8 cellular contexts compared by ENCODE assay signal in the genomic region with DNA sequence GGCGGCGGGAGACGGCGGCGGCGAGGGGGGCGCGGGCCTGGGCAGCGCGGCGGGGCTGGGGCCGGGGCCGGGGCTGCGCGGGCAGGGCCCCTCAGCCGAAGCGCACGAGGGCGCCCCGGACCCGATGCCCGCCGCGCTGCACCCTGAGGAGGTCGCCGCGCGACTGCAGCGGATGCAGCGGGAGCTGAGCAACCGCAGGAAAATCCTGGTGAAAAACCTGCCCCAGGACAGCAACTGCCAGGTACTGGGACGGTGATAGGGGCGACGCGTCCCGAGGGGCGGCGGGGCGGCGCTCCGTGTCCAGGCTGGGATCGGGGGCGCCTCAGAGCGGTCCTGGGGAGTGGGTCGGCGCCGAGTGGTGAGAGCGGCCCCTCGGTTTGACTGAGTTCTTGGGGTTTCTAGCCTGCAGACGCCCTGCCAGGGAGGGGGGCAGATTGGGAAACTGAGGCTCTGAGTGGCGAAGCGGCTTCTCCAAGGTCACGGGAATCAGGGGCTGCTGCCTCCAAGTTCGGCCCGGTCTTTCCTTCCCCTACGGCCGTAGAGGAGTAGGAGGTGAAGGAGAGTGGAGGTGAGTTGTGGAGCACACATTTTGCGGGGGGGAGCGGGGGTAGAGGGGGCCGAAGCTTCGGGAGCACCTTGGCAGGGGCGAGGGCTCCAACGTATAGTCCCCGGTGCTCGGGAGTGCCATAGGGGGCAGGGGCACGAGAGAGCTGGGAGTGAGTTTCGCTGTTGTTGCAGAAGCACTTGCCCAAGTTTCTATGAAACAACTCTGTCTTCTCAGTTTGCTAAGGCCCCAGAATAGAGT. TPM values are rescaled to one million over a fixed set of nuclear protein-coding genes. Genes with fewer than 3 reads are reported as not detected.
A peak's percentile ranks its signal among the peaks of the same experiment; 100 is the strongest.
DNase-seq lines count a peak whose midpoint lies in the region; ATAC-seq and TF ChIP-seq lines count a peak whose summit lies in the region.

No MANE protein-coding gene starts in this region.

- peak overlapping the region; percentile 85 for H3K4me3 Mint-ChIP-seq in HFFc6
- peak overlapping the region; percentile 90 for H3K4me3 Mint-ChIP-seq in progenitor cell of endocrine pancreas (ENCODE audit: low read depth)

- no peaks in the 10 kb centered on the region for H3K9me3 Mint-ChIP-seq in HFFc6
- H3K9me3 Mint-ChIP-seq in progenitor cell of endocrine pancreas (ENCODE audit: low read depth) = no peaks in the 10 kb centered on the region

- no peaks in the 10 kb centered on the region for H3F3A ChIP-seq in PC-3 (ENCODE audit: low read length, unreplicated experiment)

- no TSS peak for BruUV-seq in PC-3 (replicated peaks; lab: Mats Ljungman, UMichigan)

- H4K20me1 ChIP-seq in PC-3 (ENCODE audit: low read length) = no peaks in the 10 kb centered on the region

- H3K9ac ChIP-seq in PC-3 (ENCODE audit: low read length) = peak overlapping the region; percentile 76

- H3K27ac ChIP-seq in PC-3 (ENCODE audit: low read length) (no peak overlapping the region), angular gyrus (ENCODE audit: low read depth, low read length) (peak overlapping the region; percentile 30), left ventricle myocardium inferior (replicated peaks) (peak overlapping the region; percentile 89)

- H3K9me3 ChIP-seq in PC-3 (ENCODE audit: low read length) (no peaks in the 10 kb centered on the region), left ventricle myocardium inferior (replicated peaks) (no peaks in the 10 kb centered on the region)

- POLR2A ChIA-PET in PC-3 (lab: Charles Lee; ENCODE audit: unreplicated experiment) = no interaction called here

- peaks cover 38% of the 10 kb centered on the region for H3K79me2 ChIP-seq in PC-3 (ENCODE audit: low read length)

- H3K4me1 ChIP-seq in PC-3 (ENCODE audit: insufficient read depth, low read length) (peaks cover 24% of the 10 kb centered on the region), left ventricle myocardium inferior (peaks cover 59% of the 10 kb centered on the region)

- peak overlapping the region; percentile 88 for H3K4me2 ChIP-seq in PC-3 (ENCODE audit: low read length)

- CTCF ChIA-PET in PC-3 (lab: Charles Lee) = no interaction called here

- H3K27me3 ChIP-seq in PC-3 (ENCODE audit: low read length) (no peaks in the 10 kb centered on the region), left ventricle myocardium inferior (ENCODE audit: low read depth) (no peaks in the 10 kb centered on the region)

- peak overlapping the region; percentile 92 for H2AFZ ChIP-seq in PC-3 (ENCODE audit: low read length)

- 0 out of 2 replicates have a peak overlapping the region, but pooled peaks have one; percentile 33 for H3K27ac Mint-ChIP-seq in HFFc6
- H3K27ac Mint-ChIP-seq in progenitor cell of endocrine pancreas = peak overlapping the region; percentile 95

- peak overlapping the region; percentile 100 for H3K4me3 ChIP-seq in PC-3 (ENCODE audit: low read length)
- peak overlapping the region; percentile 92 for H3K4me3 ChIP-seq in left ventricle myocardium inferior

- DNase-seq in DMS 273 (lab: John Stamatoyannopoulos, UW; ENCODE audit: unreplicated experiment) = peak; percentile 74
- no peak for DNase-seq in DMS 273 treated with DMSO at 0.1 percent for 48 hours (lab: John Stamatoyannopoulos, UW)
- DNase-seq in HFFc6 = no peak
- peak; percentile 37 for DNase-seq in PC-3
- peak; percentile 16 for DNase-seq in left ventricle myocardium inferior
- peak; percentile 14 for DNase-seq in progenitor cell of endocrine pancreas (ENCODE audit: low spot score, unreplicated experiment)
- no peak for DNase-seq in midbrain (lab: John Stamatoyannopoulos, UW)

- peak; percentile 52 for ATAC-seq in PC-3

- TF ChIP-seq CTCF in HFFc6 (IDR thresholded peaks at IDR 0.05) (no peak), PC-3 (conservative IDR thresholded peaks at IDR 0.05; ENCODE audit: low read depth, low read length) (no peak), left ventricle myocardium inferior (IDR thresholded peaks at IDR 0.05; ENCODE audit: borderline replicate concordance) (no peak), progenitor cell of endocrine pancreas (IDR thresholded peaks at IDR 0.05; ENCODE audit: unreplicated experiment) (no peak)

- H3K9me2 ChIP-seq in PC-3 (replicated peaks; ENCODE audit: low read length) = no peaks in the 10 kb centered on the region

- intact Hi-C loops in PC-3 (cut with micrococcal nuclease) = loop anchor here (1.0 to 10.0 kb wide), 2 partner anchors 79 to 679 kb away; a partner anchor contains a TSS
- intact Hi-C loops in left ventricle myocardium inferior (cut with micrococcal nuclease) = no loop called here

- no peaks in the 10 kb centered on the region for H3K36me3 ChIP-seq in PC-3 (ENCODE audit: low read depth, low read length)
- H3K36me3 ChIP-seq in left ventricle myocardium inferior = no peaks in the 10 kb centered on the region

- H3K27me3 Mint-ChIP-seq in HFFc6 (ENCODE audit: insufficient read depth) (no peaks in the 10 kb centered on the region), progenitor cell of endocrine pancreas (peaks cover 7% of the 10 kb centered on the region)

- H3K4me1 Mint-ChIP-seq in HFFc6 (ENCODE audit: low read depth) (peaks cover 7% of the 10 kb centered on the region), progenitor cell of endocrine pancreas (ENCODE audit: low read depth) (peaks cover 14% of the 10 kb centered on the region)

- H3K36me3 Mint-ChIP-seq in HFFc6 (ENCODE audit: low read depth) (no peaks in the 10 kb centered on the region), progenitor cell of endocrine pancreas (ENCODE audit: insufficient read depth) (no peaks in the 10 kb centered on the region)

RNA-seq across cellular contexts. Expression of a gene that starts 0.5 kb away (rescaled TPM):
- total RNA-seq in HFFc6 (2021; fragmentation: NEBNext Ultra II Directional; extraction: Animal tissue kit (Norgen Biotek cat#: 25700)) = 1 to 10 TPM; 1.8 to 2.8 (median 2.3) TPM
- total RNA-seq in PC-3 (2014; rRNA removed) (11.4 and 12.2 TPM in 2 replicates), left ventricle myocardium inferior (23.8 TPM), progenitor cell of endocrine pancreas (32.0 and 33.8 TPM in 2 replicates)

Comparison
In these comparisons a context has a peak if more than half of its experiments do, and no peak if none do; other contexts are left out.
1. DNase-seq: peak in DMS 273 (single experiment), PC-3 (single experiment), left ventricle myocardium inferior (single experiment) and progenitor cell of endocrine pancreas (single experiment); none in DMS 273 treated with DMSO at 0.1 percent for 48 hours (single experiment), HFFc6 (single experiment) and midbrain (single experiment).